ENCODE assay signal across 25 cellular contexts in the genomic region with DNA sequence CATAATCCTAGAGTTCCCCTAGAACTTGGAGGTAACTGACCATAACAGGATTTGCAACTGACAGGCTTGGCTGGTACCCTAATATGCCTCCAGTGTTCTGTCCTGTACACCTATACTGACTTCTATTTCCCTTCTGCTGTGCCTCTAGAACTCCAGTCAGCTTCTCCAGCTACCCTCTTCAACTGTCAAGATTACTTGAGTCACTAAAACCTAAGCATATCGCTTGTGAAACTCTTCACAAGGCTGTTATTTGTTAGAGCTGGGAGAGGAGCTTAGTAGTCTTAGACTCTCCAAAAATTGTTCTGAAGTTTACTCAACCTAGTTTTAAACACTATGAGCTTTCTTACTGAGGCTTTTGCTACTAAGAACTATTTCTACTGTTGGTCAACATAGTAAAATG. TPM values are rescaled to one million over a fixed set of nuclear protein-coding genes. Genes with fewer than 3 reads are reported as not detected.
A peak's percentile ranks its signal among the peaks of the same experiment; 100 is the strongest.
DNase-seq lines count a peak whose midpoint lies in the region; ATAC-seq, FAIRE-seq and TF ChIP-seq lines count a peak whose summit lies in the region.
"Had no signal": no experiment of that assay in that cellular context is flagged by ENCODE, and none has a peak within 500 bp of the region (broad histone marks: within the 10 kb centered on the region; RNA-seq: fewer than 3 reads in every experiment).

No MANE protein-coding gene starts in this region.

- peak; percentile 26 for FAIRE-seq in keratinocyte (lab: Jason Lieb, UNC)
- FAIRE-seq: A204.1, GM12878, GM12892, GM18507 had no signal

- dilution Hi-C loops in keratinocyte (cut with MboI; ENCODE audit: extremely low pct_ligation_motif_present, low sequenced_read_pairs), result no loop called here

- no peaks in the 10 kb centered on the region for H4K20me1 ChIP-seq in keratinocyte (ENCODE audit: control insufficient read depth, extremely low read depth, insufficient read depth, low read length)
- H4K20me1 ChIP-seq: BLaER1 had no signal

- DNase-seq in keratinocyte (ENCODE audit: low read depth, low spot score) (no peak), lower lobe of right lung (no peak), breast epithelium (ENCODE audit: low spot score in 2 of 2) (no peak), midbrain (lab: John Stamatoyannopoulos, UW) (no peak)
- DNase-seq: 8988T; ACHN; BE2C; C1 segment of cervical spinal cord; CD4-positive, alpha-beta memory T cell; CD4-positive, CD25-positive, alpha-beta regulatory T cell; CD8-positive, alpha-beta memory T cell; COR-L47; DMS 273 treated with DMSO at 0.1 percent for 48 hours; DMS153; DMS53; DMS79; DND-41; EL; GDM1 had no signal

- H3K36me3 ChIP-seq in keratinocyte (ENCODE audit: control insufficient read depth in 2 of 2, extremely low read depth in 1 of 2, insufficient read depth in 2 of 2, low read length in 2 of 2) (no peaks in the 10 kb centered on the region), lower lobe of right lung (no peaks in the 10 kb centered on the region), breast epithelium (no peaks in the 10 kb centered on the region)
- H3K36me3 ChIP-seq: BE2C, BLaER1 had no signal

- H3K4me3 ChIP-seq in keratinocyte (ENCODE audit: control insufficient read depth in 2 of 3, extremely low read depth in 1 of 3, insufficient read depth in 2 of 3, low read depth in 1 of 3, low read length in 3 of 3) (no peak overlapping the region), lower lobe of right lung (no peak overlapping the region), breast epithelium (no peak overlapping the region)
- H3K4me3 ChIP-seq: BLaER1, GM12878 had no signal

- intact Hi-C loops in lower lobe of right lung (cut with DNase I) (no loop called here), breast epithelium (cut with DNase I; ENCODE audit: low total_unique reads) (no loop called here)

- H3K4me1 ChIP-seq in keratinocyte (ENCODE audit: control insufficient read depth, extremely low read depth, insufficient read depth, low read length) (no peaks in the 10 kb centered on the region), lower lobe of right lung (no peaks in the 10 kb centered on the region), breast epithelium (no peaks in the 10 kb centered on the region)
- H3K4me1 ChIP-seq: BE2C, BLaER1 had no signal

- H3K27ac ChIP-seq in keratinocyte (ENCODE audit: control insufficient read depth, insufficient read depth, low read length) (no peak overlapping the region), lower lobe of right lung (no peak overlapping the region), breast epithelium (no peak overlapping the region)
- H3K27ac ChIP-seq: BLaER1 had no signal

- H3K9me1 ChIP-seq in keratinocyte (ENCODE audit: control insufficient read depth, extremely low read depth, insufficient read depth, low read length), result no peaks in the 10 kb centered on the region

- no peak overlapping the region for H2AFZ ChIP-seq in keratinocyte (ENCODE audit: control insufficient read depth, low read length)

- no peak for TF ChIP-seq POLR2A in breast epithelium (IDR thresholded peaks at IDR 0.05)

- no peak overlapping the region for H3K4me2 ChIP-seq in keratinocyte (ENCODE audit: control insufficient read depth, extremely low read depth, insufficient read depth, low read depth, low read length)
- H3K4me2 ChIP-seq: BLaER1 had no signal

- H3K9ac ChIP-seq in keratinocyte (ENCODE audit: control insufficient read depth, extremely low read depth, insufficient read depth, low read length), result no peak overlapping the region
- H3K9ac ChIP-seq: BLaER1 had no signal

- TF ChIP-seq CTCF in keratinocyte (optimal IDR thresholded peaks at IDR 0.05 in 1 of 3, IDR thresholded peaks at IDR 0.05 in 1 of 3, conservative IDR thresholded peaks at IDR 0.05 in 1 of 3; ENCODE audit: extremely low read depth in 1 of 3, insufficient read depth in 2 of 3, low read length in 3 of 3) (no peak), lower lobe of right lung (IDR thresholded peaks at IDR 0.05) (no peak), breast epithelium (IDR thresholded peaks at IDR 0.05) (no peak)

- H3K79me2 ChIP-seq in keratinocyte (ENCODE audit: control insufficient read depth, insufficient read depth, low read length), result no peaks in the 10 kb centered on the region

- H3K9me3 ChIP-seq in keratinocyte (ENCODE audit: control insufficient read depth, low read depth, low read length) (no peaks in the 10 kb centered on the region), lower lobe of right lung (no peaks in the 10 kb centered on the region), breast epithelium (no peaks in the 10 kb centered on the region)
- H3K9me3 ChIP-seq: BE2C, BLaER1 had no signal

- peak; percentile 65 to 68 for ATAC-seq in lower lobe of right lung
- ATAC-seq in HG03442 (IDR thresholded peaks at IDR 0.05; ENCODE audit: unreplicated experiment), result no peak
- ATAC-seq: GM12878 had no signal

- no peaks in the 10 kb centered on the region for H3K27me3 ChIP-seq in keratinocyte (ENCODE audit: control insufficient read depth, extremely low read depth, insufficient read depth, low read length)
- no peaks in the 10 kb centered on the region for H3K27me3 ChIP-seq in lower lobe of right lung (ENCODE audit: low read depth)
- H3K27me3 ChIP-seq in breast epithelium, result no peaks in the 10 kb centered on the region
- H3K27me3 ChIP-seq: BE2C, BLaER1 had no signal

RNA-seq across cellular contexts. Expression of a gene that starts 52.0 kb away (rescaled TPM):
- 47.4 to 96.9 TPM (median 58.5 TPM) in 3 replicates for polyA plus RNA-seq in keratinocyte
- polyA plus RNA-seq in keratinocyte (2011; ENCODE audit: low read depth), result 70.1 TPM
- 46.5 and 83.0 TPM in 2 replicates for polyA plus RNA-seq in keratinocyte (2011; cell fraction: cytosol; rRNA removed)
- polyA plus RNA-seq in keratinocyte (2011; cell fraction: nucleus; rRNA removed), result 61.8 and 103 TPM in 2 replicates
- 36.4 and 48.4 TPM in 2 replicates for polyA plus RNA-seq in keratinocyte (2012; ENCODE audit: low replicate concordance)
- polyA minus RNA-seq in keratinocyte, result 6.8 to 52.8 TPM (median 21.1 TPM) in 3 replicates
- 35.3 TPM for polyA minus RNA-seq in keratinocyte (2011; cell fraction: cytosol; rRNA and poly(A)+ RNA removed)
- polyA minus RNA-seq in keratinocyte (2011; cell fraction: nucleus; rRNA and poly(A)+ RNA removed), result 22.1 and 50.5 TPM in 2 replicates
- total RNA-seq in lower lobe of right lung (39.3 TPM), breast epithelium (100 to 1,000 TPM in 2 of 3 donors, 10 to 100 TPM in 1; 74.1 to 111 (median 107) TPM)
